In the genomic region with DNA sequence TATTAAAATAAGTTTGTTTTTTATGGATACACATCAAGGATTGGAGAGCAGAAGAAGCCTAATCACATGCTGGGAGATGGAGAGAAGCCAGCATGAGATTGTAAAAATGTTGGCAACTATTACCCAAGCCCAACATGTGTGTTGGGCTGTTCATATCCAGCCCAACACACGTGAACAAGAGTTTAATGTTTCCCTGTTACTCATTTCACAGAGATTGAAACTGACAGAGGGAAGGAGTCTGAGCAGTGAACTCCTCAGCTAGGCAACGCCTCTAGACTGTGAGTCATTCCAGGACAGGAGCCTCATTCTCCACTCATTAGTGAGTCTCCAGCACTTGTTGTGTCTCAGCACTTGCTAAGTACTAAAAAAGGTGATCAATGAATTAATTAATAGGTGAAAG, we compare ENCODE assay signal across 1 cellular context.
TF ChIP-seq lines count a peak whose summit lies in the region.

No MANE protein-coding gene starts in this region.

TF ChIP-seq in SK-N-SH treated with all-trans-retinoic acid at 6 μM for 48 hours, 23 proteins besides CTCF, POLR2A, EP300 and RAD21 (continued from another document):
- TF ChIP-seq, protein P1, sequence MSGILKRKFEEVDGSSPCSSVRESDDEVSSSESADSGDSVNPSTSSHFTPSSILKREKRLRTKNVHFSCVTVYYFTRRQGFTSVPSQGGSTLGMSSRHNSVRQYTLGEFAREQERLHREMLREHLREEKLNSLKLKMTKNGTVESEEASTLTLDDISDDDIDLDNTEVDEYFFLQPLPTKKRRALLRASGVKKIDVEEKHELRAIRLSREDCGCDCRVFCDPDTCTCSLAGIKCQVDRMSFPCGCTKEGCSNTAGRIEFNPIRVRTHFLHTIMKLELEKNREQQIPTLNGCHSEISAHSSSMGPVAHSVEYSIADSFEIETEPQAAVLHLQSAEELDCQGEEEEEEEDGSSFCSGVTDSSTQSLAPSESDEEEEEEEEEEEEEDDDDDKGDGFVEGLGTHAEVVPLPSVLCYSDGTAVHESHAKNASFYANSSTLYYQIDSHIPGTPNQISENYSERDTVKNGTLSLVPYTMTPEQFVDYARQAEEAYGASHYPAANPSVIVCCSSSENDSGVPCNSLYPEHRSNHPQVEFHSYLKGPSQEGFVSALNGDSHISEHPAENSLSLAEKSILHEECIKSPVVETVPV (CRISPR knock-in tag; IDR thresholded peaks at IDR 0.05), result no peak
- TF ChIP-seq TOX (CRISPR knock-in tag; IDR thresholded peaks at IDR 0.05; ENCODE audit: borderline replicate concordance) (no peak), CSDC2 (CRISPR knock-in tag; IDR thresholded peaks at IDR 0.05) (no peak)
